ENCODE assay signal across 2 cellular contexts in genomic region chr16:21578311-21578710, GRCh38.
TF ChIP-seq lines count a peak whose summit lies in the region.

No MANE protein-coding gene starts in this region.

TF ChIP-seq in K562, 482 proteins besides CTCF, POLR2A, EP300 and RAD21:
- TF ChIP-seq CBX2 (IDR thresholded peaks at IDR 0.05; ENCODE audit: insufficient read depth, low read length, poor library complexity, severe bottlenecking) = peak; percentile 28
TF ChIP-seq in K562: peak in this region for 1; not testable (repeated sequence) for 481.

TF ChIP-seq in HepG2, 621 proteins besides CTCF, POLR2A, EP300 and RAD21:
- TF ChIP-seq JUNB (CRISPR knock-in tag; IDR thresholded peaks at IDR 0.05; ENCODE audit: borderline replicate concordance) = peak; percentile 47; the same call in 1 of the 2 replicates
- TF ChIP-seq ZNF770 (CRISPR knock-in tag; IDR thresholded peaks at IDR 0.05) = peak; percentile 31; the same call in 1 of the 2 replicates
- 0 out of 2 replicates have a peak, but pooled peaks have one; percentile 45 for TF ChIP-seq ZMYM2 (CRISPR knock-in tag; IDR thresholded peaks at IDR 0.05)
TF ChIP-seq in HepG2: peak in this region for 3; not testable (repeated sequence) for 618.
